In genomic region chr3:182909318-182910040, GRCh38 we compare ENCODE assay signal across 9 cellular contexts.
A peak's percentile ranks its signal among the peaks of the same experiment; 100 is the strongest.
DNase-seq lines count a peak whose midpoint lies in the region; ATAC-seq, FAIRE-seq and TF ChIP-seq lines count a peak whose summit lies in the region.
"Had no signal": no experiment of that assay in that cellular context is flagged by ENCODE, and none has a peak within 500 bp of the region (broad histone marks: within the 10 kb centered on the region; RNA-seq: fewer than 3 reads in every experiment).

No MANE protein-coding gene starts in this region.

- H3K27me3 ChIP-seq in H1 (replicated peaks in 1 of 4; ENCODE audit: control insufficient read depth in 3 of 4, extremely low read depth in 1 of 4, insufficient read depth in 3 of 4, low read length in 3 of 4), result no peaks in the 10 kb centered on the region
- H3K27me3 ChIP-seq in smooth muscle cell (ENCODE audit: low read depth), result no peaks in the 10 kb centered on the region

- H2AK5ac ChIP-seq in H1 (ENCODE audit: low read depth, low read length), result no peak overlapping the region

- H3K27ac ChIP-seq in H1 (ENCODE audit: low read depth, low read length), result no peak overlapping the region
- no peak overlapping the region for H3K27ac ChIP-seq in smooth muscle cell (ENCODE audit: low read depth)

- CTCF ChIA-PET in activated naive CD4-positive, alpha-beta T cell treated with anti-CD3 and anti-CD28 coated beads, Interleukin-2, amount 10 ng/mL, durations not matched to agents 7 days and 5 days (lab: Charles Lee), result interaction anchor here (0.7 to 2.6 kb wide), 10 partner anchors 11 to 213 kb away, joined by 3 to 17 read pairs (median 4); no protein-coding TSS in a partner anchor
- CTCF ChIA-PET in H1 (lab: Charles Lee; ENCODE audit: partially characterized antibody), result interaction anchor here (0.7 to 4.2 kb wide), 30 partner anchors 9 to 473 kb away, joined by 3 to 23 read pairs (median 4); no protein-coding TSS in a partner anchor

- no peaks in the 10 kb centered on the region for H3K79me1 ChIP-seq in H1 (ENCODE audit: low read depth, low read length)

- DNase-seq in activated naive CD4-positive, alpha-beta T cell treated with anti-CD3 and anti-CD28 coated beads, Interleukin-2, amount 10 ng/mL, durations not matched to agents 7 days and 5 days, result no peak
- no peak for DNase-seq in activated naive CD4-positive, alpha-beta T cell (lab: John Stamatoyannopoulos, UW)
- DNase-seq in NCI-H1694 (lab: John Stamatoyannopoulos, UW), result peak; percentile 30
- no peak for DNase-seq in H1 (ENCODE audit: low read depth in 1 of 2, low spot score in 2 of 2)
- DNase-seq in smooth muscle cell (lab: John Stamatoyannopoulos, UW; ENCODE audit: unreplicated experiment), result no peak
- DNase-seq in sciatic nerve (ENCODE audit: low spot score), result no peak
- no peak for DNase-seq in cerebellar nuclear complex (lab: John Stamatoyannopoulos, UW)
- DNase-seq in globus pallidus (ENCODE audit: low spot score), result no peak

- H4K20me1 ChIP-seq in H1 (replicated peaks in 1 of 2; ENCODE audit: control insufficient read depth in 1 of 2, insufficient read depth in 2 of 2, low read length in 2 of 2) (no peaks in the 10 kb centered on the region), smooth muscle cell (ENCODE audit: low read depth) (peaks cover 3% of the 10 kb centered on the region)

- no peak overlapping the region for H3K4ac ChIP-seq in H1 (replicated peaks; ENCODE audit: insufficient read length, low read depth, low read length)

- H3K4me3 ChIP-seq in H1 (ENCODE audit: extremely low read depth in 1 of 4, insufficient read depth in 2 of 4, low read depth in 3 of 4, low read length in 4 of 4), result no peak overlapping the region
- no peak overlapping the region for H3K4me3 ChIP-seq in smooth muscle cell

- no peak overlapping the region for H3K56ac ChIP-seq in H1 (replicated peaks; ENCODE audit: insufficient read length, low read depth, low read length)

- no peak overlapping the region for H3K18ac ChIP-seq in H1 (ENCODE audit: extremely low read depth, low read length)

- peaks cover 0 to 2% (median 1%) of the 10 kb centered on the region in 4 experiments; a peak in 2 of 7 replicates for H3K4me1 ChIP-seq in H1 (replicated peaks in 1 of 4; ENCODE audit: control insufficient read depth in 3 of 4, insufficient read depth in 4 of 4, low read length in 3 of 4)
- no peaks in the 10 kb centered on the region for H3K4me1 ChIP-seq in smooth muscle cell (ENCODE audit: low read depth)

- peak; percentile 45 for FAIRE-seq in H1 (lab: Jason Lieb, UNC)

- H3F3A ChIP-seq in smooth muscle cell (ENCODE audit: low read depth), result no peaks in the 10 kb centered on the region

- POLR2A ChIA-PET in H1 (lab: Charles Lee; ENCODE audit: partially characterized antibody), result no interaction called here

- no peaks in the 10 kb centered on the region; a peak in 1 of 8 replicates for H3K36me3 ChIP-seq in H1 (ENCODE audit: control insufficient read depth in 2 of 4, insufficient read depth in 4 of 4, low read length in 3 of 4)
- no peaks in the 10 kb centered on the region for H3K36me3 ChIP-seq in smooth muscle cell (ENCODE audit: low read depth)

- no peak overlapping the region for H3K14ac ChIP-seq in H1 (ENCODE audit: insufficient read length)

- no peak overlapping the region for H2BK12ac ChIP-seq in H1 (ENCODE audit: low read depth, low read length)

- intact Hi-C loops in sciatic nerve (cut with DNase I), result no loop called here

- H3K4me2 ChIP-seq in H1 (ENCODE audit: insufficient read depth in 1 of 2, low read depth in 2 of 2, low read length in 2 of 2), result no peak overlapping the region
- no peak overlapping the region for H3K4me2 ChIP-seq in smooth muscle cell

- H2BK15ac ChIP-seq in H1 (ENCODE audit: low read length), result no peak overlapping the region

- H3K23me2 ChIP-seq in H1 (ENCODE audit: low read depth, low read length), result no peaks in the 10 kb centered on the region

- no peak overlapping the region for H4K5ac ChIP-seq in H1 (ENCODE audit: insufficient read length, low read depth, low read length)

- no peak for ATAC-seq in sciatic nerve

- H3K79me2 ChIP-seq in H1 (ENCODE audit: control insufficient read depth in 1 of 2, insufficient read depth in 2 of 2, low read length in 2 of 2) (no peaks in the 10 kb centered on the region), smooth muscle cell (ENCODE audit: low read depth) (no peaks in the 10 kb centered on the region)

- H3K4me1 Mint-ChIP-seq in activated naive CD4-positive, alpha-beta T cell treated with anti-CD3 and anti-CD28 coated beads, Interleukin-2, amount 10 ng/mL, durations not matched to agents 7 days and 5 days, result peaks cover 50% of the 10 kb centered on the region

- no peaks in the 10 kb centered on the region for H3K9me3 Mint-ChIP-seq in activated naive CD4-positive, alpha-beta T cell treated with anti-CD3 and anti-CD28 coated beads, Interleukin-2, amount 10 ng/mL, durations not matched to agents 7 days and 5 days
- H3K9me3 Mint-ChIP-seq: central memory CD8-positive, alpha-beta T cell had no signal

- H3K36me3 Mint-ChIP-seq in activated naive CD4-positive, alpha-beta T cell treated with anti-CD3 and anti-CD28 coated beads, Interleukin-2, amount 10 ng/mL, durations not matched to agents 7 days and 5 days, result peaks cover 42% of the 10 kb centered on the region

- TF ChIP-seq CTCF in H1 (IDR thresholded peaks at IDR 0.05; ENCODE audit: control extremely low read depth in 1 of 3, insufficient read depth in 1 of 3, low read depth in 1 of 3, low read length in 3 of 3) (peak in 2 of 3 experiments; percentile 37 to 51; a peak in 2 of 4 replicates), smooth muscle cell (IDR thresholded peaks at IDR 0.05; ENCODE audit: borderline replicate concordance, insufficient read depth, poor library complexity, severe bottlenecking) (peak; percentile 50)

- no peaks in the 10 kb centered on the region for H3K9me3 ChIP-seq in H1 (ENCODE audit: insufficient read depth in 2 of 2, low read depth in 1 of 2, low read length in 1 of 2)
- H3K9me3 ChIP-seq in smooth muscle cell (replicated peaks; ENCODE audit: low read depth), result no peaks in the 10 kb centered on the region

- H3K4me3 Mint-ChIP-seq in activated naive CD4-positive, alpha-beta T cell treated with anti-CD3 and anti-CD28 coated beads, Interleukin-2, amount 10 ng/mL, durations not matched to agents 7 days and 5 days, result no peak overlapping the region
- H3K4me3 Mint-ChIP-seq: central memory CD8-positive, alpha-beta T cell had no signal

- no peaks in the 10 kb centered on the region for H3K27me3 Mint-ChIP-seq in activated naive CD4-positive, alpha-beta T cell treated with anti-CD3 and anti-CD28 coated beads, Interleukin-2, amount 10 ng/mL, durations not matched to agents 7 days and 5 days
- H3K27me3 Mint-ChIP-seq: central memory CD8-positive, alpha-beta T cell had no signal

- no peak overlapping the region for H4K8ac ChIP-seq in H1 (ENCODE audit: extremely low read depth, insufficient read depth, low read length)

- no peak for TF ChIP-seq POLR2A in H1 (IDR thresholded peaks at IDR 0.05; ENCODE audit: control extremely low read depth in 1 of 2, low read depth in 2 of 2, low read length in 2 of 2)

- H2BK20ac ChIP-seq in H1 (ENCODE audit: low read length), result no peak overlapping the region

- H4K91ac ChIP-seq in H1 (replicated peaks; ENCODE audit: insufficient read length, low read length), result no peak overlapping the region

- H3K23ac ChIP-seq in H1 (ENCODE audit: insufficient read length), result no peak overlapping the region

- H2BK5ac ChIP-seq in H1 (ENCODE audit: low read depth, low read length), result no peak overlapping the region

- H2AFZ ChIP-seq in H1 (ENCODE audit: low read length) (no peak overlapping the region), smooth muscle cell (ENCODE audit: low read depth) (no peak overlapping the region)

- 86% methylated on average over 5 of the region's 5 CpGs; no CpG with 5 or more reads in 1 of the 2 experiments for WGBS in H1 (ENCODE audit: extremely low coverage in 1 of 2, insufficient coverage in 1 of 2, insufficient read length in 1 of 2, insufficient replicate concordance in 2 of 2, low coverage in 1 of 2, low lambda C conversion rate in 2 of 2, missing lambda C conversion rate in 1 of 2), 2 experiments
- 74% methylated on average over 5 of the region's 5 CpGs for WGBS in smooth muscle cell (ENCODE audit: low lambda C conversion rate)

- peak overlapping the region; percentile 14 for H3K27ac Mint-ChIP-seq in activated naive CD4-positive, alpha-beta T cell treated with anti-CD3 and anti-CD28 coated beads, Interleukin-2, amount 10 ng/mL, durations not matched to agents 7 days and 5 days

- H2BK120ac ChIP-seq in H1 (replicated peaks; ENCODE audit: low read depth, low read length), result no peak overlapping the region

- no peak overlapping the region for H3K9ac ChIP-seq in H1 (replicated peaks in 1 of 4; ENCODE audit: extremely low read depth in 1 of 4, low read depth in 3 of 4, low read length in 3 of 4)
- H3K9ac ChIP-seq in smooth muscle cell (ENCODE audit: low read depth), result no peak overlapping the region

- peak; percentile 61 to 62 for TF ChIP-seq RAD21 in H1 (IDR thresholded peaks at IDR 0.05 in 1 of 2, conservative IDR thresholded peaks at IDR 0.05 in 1 of 2; ENCODE audit: low read depth in 2 of 2, low read length in 2 of 2)

- no peak for TF ChIP-seq EP300 in H1 (IDR thresholded peaks at IDR 0.05; ENCODE audit: borderline replicate concordance in 1 of 2, low read depth in 2 of 2, low read length in 2 of 2)

TF ChIP-seq in H1, 55 proteins besides CTCF, POLR2A, EP300 and RAD21:
- TF ChIP-seq SAP30 (IDR thresholded peaks at IDR 0.05; ENCODE audit: insufficient read depth, insufficient replicate concordance, low read length), result no peak
TF ChIP-seq in H1: peak in this region for 0.
